8 cellular contexts compared by ENCODE assay signal in genomic region chr22:38871360-38872171, GRCh38. TPM values are rescaled to one million over a fixed set of nuclear protein-coding genes. Genes with fewer than 3 reads are reported as not detected.
DNase-seq lines count a peak whose midpoint lies in the region; ATAC-seq and TF ChIP-seq lines count a peak whose summit lies in the region.

No MANE protein-coding gene starts in this region.

- peak overlapping the region; percentile 79 for H3K27ac ChIP-seq in RWPE1

- peaks cover 32% of the 10 kb centered on the region for H3K36me3 Mint-ChIP-seq in Caco-2 (ENCODE audit: insufficient read depth, unreplicated experiment)
- H3K36me3 Mint-ChIP-seq in stimulated activated naive B cell treated with anti-CD40 and anti-IgM and Interleukin-4, amounts not matched to agents 10 μg/mL and 1 μg/mL and 100 μg/mL, for 72 hours, result peaks cover 20 to 34% of the 10 kb centered on the region in 2 donors

- peaks cover 26% of the 10 kb centered on the region for H3K4me1 Mint-ChIP-seq in Caco-2 (ENCODE audit: low read depth, unreplicated experiment)
- H3K4me1 Mint-ChIP-seq in stimulated activated naive B cell treated with anti-CD40 and anti-IgM and Interleukin-4, amounts not matched to agents 10 μg/mL and 1 μg/mL and 100 μg/mL, for 72 hours, result peaks cover 46 to 62% of the 10 kb centered on the region in 2 donors

- CTCF ChIA-PET in Caco-2 (lab: Charles Lee), result interaction anchor here (0.6 to 2.0 kb wide), 8 partner anchors 50 to 1488 kb away, joined by 3 to 23 read pairs (median 5); partner anchors contain the start of gene APOBEC3B
- CTCF ChIA-PET in RWPE1 (lab: Yijun Ruan, JAX), result interaction anchor here (1.2 to 2.4 kb wide), 2 partner anchors 131 to 278 kb away, joined by 4 to 14 read pairs; no protein-coding TSS in a partner anchor

- H3K27me3 Mint-ChIP-seq in Caco-2 (ENCODE audit: insufficient read depth, unreplicated experiment), result no peaks in the 10 kb centered on the region
- H3K27me3 Mint-ChIP-seq in stimulated activated naive B cell treated with anti-CD40 and anti-IgM and Interleukin-4, amounts not matched to agents 10 μg/mL and 1 μg/mL and 100 μg/mL, for 72 hours, result peaks cover 6% of the 10 kb centered on the region in 2 donors

- H3K4me1 ChIP-seq in Caco-2, result peaks cover 15% of the 10 kb centered on the region
- peaks cover 9% of the 10 kb centered on the region for H3K4me1 ChIP-seq in HAP-1

- H3K4me3 ChIP-seq in Caco-2 (ENCODE audit: low read depth, low read length), result peak overlapping the region; percentile 53
- H3K4me3 ChIP-seq in HAP-1, result peak overlapping the region; percentile 69

- peak in 1 of 2 experiments; percentile 26 for DNase-seq in Caco-2
- no peak for DNase-seq in HAP-1 (ENCODE audit: low spot score in 2 of 2)
- no peak for DNase-seq in RWPE1 (ENCODE audit: low spot score)
- peak; percentile 28 for DNase-seq in central memory CD4-positive, alpha-beta T cell
- DNase-seq in left lobe of liver (ENCODE audit: low spot score), result peak; percentile 50
- DNase-seq in stimulated activated naive B cell treated with anti-CD40 and anti-IgM and Interleukin-4, amounts not matched to agents 10 μg/mL and 1 μg/mL and 100 μg/mL, for 72 hours, result no peak
- no peak for DNase-seq in globus pallidus (ENCODE audit: low spot score)

- H3K36me3 ChIP-seq in Caco-2 (ENCODE audit: control insufficient read depth, insufficient read depth, low read length) (peaks cover 4% of the 10 kb centered on the region; the same call in 1 of the 2 replicates), HAP-1 (replicated peaks) (peaks cover 35% of the 10 kb centered on the region)

- in situ Hi-C loops in HAP-1 (cut with MboI; ENCODE audit: low sequenced_read_pairs), result loop anchor here (10.0 kb wide), 1 partner anchor 133 kb away; no protein-coding TSS in a partner anchor

- peak overlapping the region; percentile 48 for H3K27ac Mint-ChIP-seq in Caco-2 (ENCODE audit: unreplicated experiment)
- H3K27ac Mint-ChIP-seq in stimulated activated naive B cell treated with anti-CD40 and anti-IgM and Interleukin-4, amounts not matched to agents 10 μg/mL and 1 μg/mL and 100 μg/mL, for 72 hours, result peak overlapping the region; percentile 95

- TF ChIP-seq CTCF in Caco-2 (IDR thresholded peaks at IDR 0.05; ENCODE audit: insufficient read depth in 1 of 2, low read depth in 1 of 2, low read length in 1 of 2, severe bottlenecking in 1 of 2, unreplicated experiment in 1 of 2) (no peak), RWPE1 (conservative IDR thresholded peaks at IDR 0.05; ENCODE audit: low read depth) (no peak)

- BruUV-seq in Caco-2 (replicated peaks; lab: Mats Ljungman, UMichigan), result no TSS peak

- H3K9me3 ChIP-seq in Caco-2 (no peaks in the 10 kb centered on the region), HAP-1 (no peaks in the 10 kb centered on the region)

- no peaks in the 10 kb centered on the region for H3K27me3 ChIP-seq in Caco-2 (replicated peaks; ENCODE audit: control insufficient read depth, insufficient read depth, low read length)
- 0 out of 2 replicates have a peak, but pooled peaks cover 3% of the 10 kb centered on the region for H3K27me3 ChIP-seq in HAP-1 (ENCODE audit: low read depth)

- POLR2A ChIA-PET in Caco-2 (lab: Charles Lee), result interaction anchor here (0.7 kb wide), 1 partner anchor 53 kb away, joined by 5 read pairs; no protein-coding TSS in a partner anchor
- POLR2A ChIA-PET in RWPE1 (lab: Yijun Ruan, JAX; ENCODE audit: low non-redundant PET), result no interaction called here

- no peaks in the 10 kb centered on the region for H3K9me3 Mint-ChIP-seq in Caco-2 (ENCODE audit: unreplicated experiment)
- H3K9me3 Mint-ChIP-seq in stimulated activated naive B cell treated with anti-CD40 and anti-IgM and Interleukin-4, amounts not matched to agents 10 μg/mL and 1 μg/mL and 100 μg/mL, for 72 hours, result no peaks in the 10 kb centered on the region

- ATAC-seq in left lobe of liver (peak; percentile 23), GM21786 (IDR thresholded peaks at IDR 0.05; ENCODE audit: unreplicated experiment) (no peak)
- peak; percentile 11 to 13 for ATAC-seq in stimulated activated naive B cell treated with anti-CD40 and anti-IgM and Interleukin-4, amounts not matched to agents 10 μg/mL and 1 μg/mL and 100 μg/mL, for 72 hours (replicated peaks)

- peak overlapping the region; percentile 82 for H3K4me3 Mint-ChIP-seq in Caco-2 (ENCODE audit: unreplicated experiment)
- peak overlapping the region; percentile 89 to 98 for H3K4me3 Mint-ChIP-seq in stimulated activated naive B cell treated with anti-CD40 and anti-IgM and Interleukin-4, amounts not matched to agents 10 μg/mL and 1 μg/mL and 100 μg/mL, for 72 hours

- intact Hi-C loops in Caco-2 (cut with micrococcal nuclease; ENCODE audit: unreplicated experiment), result loop anchor here (1.0 to 5.0 kb wide), 2 partner anchors 53 to 111 kb away; partner anchors contain the start of gene APOBEC3B

RNA-seq across cellular contexts. Expression of gene CBX6, which starts 0.5 kb away (rescaled TPM):
- total RNA-seq in Caco-2 (2022) (52.2 and 55.9 TPM in 2 replicates), left lobe of liver (16.0 TPM)

RNA-seq across cellular contexts. Expression of gene NPTXR, which starts 27.7 kb away (rescaled TPM):
- total RNA-seq in Caco-2 (2022), result 12.8 and 16.4 TPM in 2 replicates
- total RNA-seq in left lobe of liver, result 0.45 TPM

Comparison
In these comparisons a context has a peak if more than half of its experiments do, and no peak if none do; other contexts are left out.
1. DNase-seq: peak in central memory CD4-positive, alpha-beta T cell (single experiment) and left lobe of liver (single experiment); none in HAP-1 (0 of 2), RWPE1 (single experiment), stimulated activated naive B cell treated with anti-CD40 and anti-IgM and Interleukin-4, amounts not matched to agents 10 μg/mL and 1 μg/mL and 100 μg/mL, for 72 hours (single experiment) and globus pallidus (single experiment).